1 cellular context compared by ENCODE assay signal in the genomic region with DNA sequence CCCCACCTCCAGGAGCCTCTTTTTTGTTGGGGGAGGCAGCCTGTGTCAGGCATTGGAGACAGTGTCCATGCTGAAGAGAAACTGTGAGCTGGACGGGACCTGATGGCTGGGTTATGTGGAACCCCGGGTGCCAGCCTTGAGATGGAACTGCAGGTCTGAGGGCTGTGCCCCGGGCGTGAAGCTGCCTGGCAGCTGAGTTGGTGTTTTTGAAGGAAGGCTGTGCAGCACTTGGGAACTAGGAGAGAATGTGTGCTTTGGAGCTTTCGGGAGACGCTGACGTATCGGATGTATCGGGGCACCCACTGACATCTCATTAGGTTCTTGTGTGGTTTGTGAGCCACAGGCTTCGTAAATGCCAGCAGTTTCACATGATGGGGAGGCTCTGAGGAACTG.
TF ChIP-seq lines count a peak whose summit lies in the region.

No MANE protein-coding gene starts in this region.

TF ChIP-seq in GM23338, 12 proteins besides CTCF, POLR2A, EP300 and RAD21 (continued from another document):
- TF ChIP-seq ZNF462 (CRISPR knock-in tag; IDR thresholded peaks at IDR 0.05) (no peak), EZH2 (IDR thresholded peaks at IDR 0.05; ENCODE audit: low read depth, unreplicated experiment) (no peak), NANOG (IDR thresholded peaks at IDR 0.05; ENCODE audit: borderline replicate concordance) (no peak), STAT1 (IDR thresholded peaks at IDR 0.05; ENCODE audit: unreplicated experiment) (no peak), CREB1 (CRISPR knock-in tag; IDR thresholded peaks at IDR 0.05; ENCODE audit: low read depth) (no peak)
